In genomic region chr1:36968730-36969129, GRCh38 we compare ENCODE assay signal across 22 cellular contexts.
A peak's percentile ranks its signal among the peaks of the same experiment; 100 is the strongest.
DNase-seq lines count a peak whose midpoint lies in the region; ATAC-seq and TF ChIP-seq lines count a peak whose summit lies in the region.
"Had no signal": no experiment of that assay in that cellular context is flagged by ENCODE, and none has a peak within 500 bp of the region (broad histone marks: within the 10 kb centered on the region; RNA-seq: fewer than 3 reads in every experiment).

No MANE protein-coding gene starts in this region.

- no peaks in the 10 kb centered on the region for H3K36me3 Mint-ChIP-seq in effector memory CD8-positive, alpha-beta T cell (ENCODE audit: insufficient read depth)
- H3K36me3 Mint-ChIP-seq: CD14-positive monocyte had no signal

- no peaks in the 10 kb centered on the region for H3K9me3 ChIP-seq in BE2C
- H3K9me3 ChIP-seq: A549, tibial nerve had no signal

- H3K27me3 Mint-ChIP-seq in effector memory CD8-positive, alpha-beta T cell = peaks cover 16 to 29% of the 10 kb centered on the region in 2 donors

- no peak for TF ChIP-seq CTCF in BE2C (IDR thresholded peaks at IDR 0.05; ENCODE audit: low read depth, low read length)

- H3K27ac Mint-ChIP-seq in effector memory CD8-positive, alpha-beta T cell = no peak overlapping the region
- H3K27ac Mint-ChIP-seq: CD14-positive monocyte had no signal

- H3K27me3 ChIP-seq in BE2C = no peaks in the 10 kb centered on the region
- H3K27me3 ChIP-seq: tibial nerve had no signal

- no peaks in the 10 kb centered on the region for H3K4me1 Mint-ChIP-seq in effector memory CD8-positive, alpha-beta T cell (ENCODE audit: low read depth in 2 of 2)
- H3K4me1 Mint-ChIP-seq: CD14-positive monocyte had no signal

- H3K4me1 ChIP-seq in BE2C = no peaks in the 10 kb centered on the region; the same call in 1 of the 2 replicates
- H3K4me1 ChIP-seq: A549, tibial nerve had no signal

- no peaks in the 10 kb centered on the region for H3K36me3 ChIP-seq in BE2C
- H3K36me3 ChIP-seq: tibial nerve had no signal

- H3K4me3 Mint-ChIP-seq in effector memory CD8-positive, alpha-beta T cell = no peak overlapping the region
- H3K4me3 Mint-ChIP-seq: CD14-positive monocyte had no signal

- no peaks in the 10 kb centered on the region for H3K9me3 Mint-ChIP-seq in effector memory CD8-positive, alpha-beta T cell
- H3K9me3 Mint-ChIP-seq: CD14-positive monocyte had no signal

- peak; percentile 30 for DNase-seq in BE2C
- peak; percentile 98 for DNase-seq in NCI-H1105 treated with DMSO at 0.1 percent for 48 hours (lab: John Stamatoyannopoulos, UW)
- DNase-seq in NCI-H2107 treated with DMSO at 0.1 percent for 48 hours (lab: John Stamatoyannopoulos, UW; ENCODE audit: unreplicated experiment) = peak; percentile 92
- peak; percentile 82 for DNase-seq in NCI-H748 treated with DMSO at 0.1 percent for 48 hours (lab: John Stamatoyannopoulos, UW)
- DNase-seq in effector memory CD8-positive, alpha-beta T cell = no peak
- no peak for DNase-seq in GM03348 (ENCODE audit: low spot score)
- DNase-seq: activated CD4-positive, alpha-beta T cell treated with anti-CD3 and anti-CD28 coated beads, Interleukin-2, amount 50 U/mL, for 1 hour; activated naive CD4-positive, alpha-beta T cell; aorta; effector memory CD4-positive, alpha-beta T cell; HCEC 1CT; MV-4-11; nucleus accumbens; right cardiac atrium; stimulated activated naive CD4-positive, alpha-beta T cell had no signal

- ATAC-seq in GM18907 (IDR thresholded peaks at IDR 0.05; ENCODE audit: unreplicated experiment) (no peak), GM21423 (IDR thresholded peaks at IDR 0.05; ENCODE audit: unreplicated experiment) (no peak)
- no peak for ATAC-seq in effector memory CD8-positive, alpha-beta T cell (replicated peaks)
- ATAC-seq: A549, K562, right cardiac atrium, Right ventricle myocardium inferior had no signal

- no peak overlapping the region for H3K4me3 ChIP-seq in BE2C (ENCODE audit: low read depth, low read length)
- H3K4me3 ChIP-seq: A549, K562, tibial nerve had no signal

Comparison
In these comparisons a context has a peak if more than half of its experiments do, and no peak if none do; other contexts are left out.
1. DNase-seq: peak in BE2C (single experiment), NCI-H1105 treated with DMSO at 0.1 percent for 48 hours (single experiment), NCI-H2107 treated with DMSO at 0.1 percent for 48 hours (single experiment) and NCI-H748 treated with DMSO at 0.1 percent for 48 hours (single experiment); none in effector memory CD8-positive, alpha-beta T cell (0 of 3) and GM03348 (single experiment).